Comparison of ENCODE assay signal across 23 cellular contexts in the genomic region with DNA sequence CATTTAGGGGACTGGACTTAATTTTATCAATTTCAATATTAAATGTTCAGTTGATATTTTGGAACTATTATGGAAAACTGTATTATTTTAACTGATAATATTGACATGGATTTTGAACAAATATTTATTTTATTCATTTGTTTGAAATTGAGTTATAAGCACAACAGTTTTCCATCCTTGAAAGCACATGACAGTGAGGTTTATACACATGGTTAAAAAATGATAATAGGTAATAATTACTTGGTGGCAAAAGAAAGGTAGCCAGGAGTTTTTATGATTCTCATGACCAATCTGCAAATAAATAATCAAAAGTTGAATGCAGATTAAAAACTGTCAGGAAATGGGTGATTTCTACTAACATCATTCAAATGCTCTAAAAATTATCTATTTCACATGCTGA.
"Had no signal": no experiment of that assay in that cellular context is flagged by ENCODE, and none has a peak within 500 bp of the region (broad histone marks: within the 10 kb centered on the region; RNA-seq: fewer than 3 reads in every experiment).

No MANE protein-coding gene starts in this region.

- H3K36me3 ChIP-seq: colonic mucosa, esophagus muscularis mucosa, esophagus squamous epithelium, gastrocnemius medialis, gastroesophageal sphincter, heart left ventricle, heart right ventricle had no signal

- H3K27ac ChIP-seq: colonic mucosa, coronary artery, dorsolateral prefrontal cortex, epithelial cell of prostate, esophagus muscularis mucosa, esophagus squamous epithelium, foreskin keratinocyte, gastrocnemius medialis, gastroesophageal sphincter, heart left ventricle, heart right ventricle had no signal

- H3K27me3 ChIP-seq: colonic mucosa, dorsolateral prefrontal cortex, esophagus muscularis mucosa, esophagus squamous epithelium, gastrocnemius medialis, gastroesophageal sphincter, heart left ventricle, heart right ventricle had no signal

- H3K9me3 ChIP-seq: colonic mucosa, esophagus muscularis mucosa, gastrocnemius medialis, gastroesophageal sphincter had no signal

- H3K4me1 ChIP-seq: colonic mucosa, esophagus muscularis mucosa, esophagus squamous epithelium, foreskin keratinocyte, gastrocnemius medialis, gastroesophageal sphincter, heart left ventricle, heart right ventricle had no signal

- DNase-seq: colonic mucosa; cortex of kidney; dorsolateral prefrontal cortex; effector CD4-positive, alpha-beta T cell; effector CD8-positive, alpha-beta T cell; effector memory CD4-positive, alpha-beta T cell; effector memory CD8-positive, alpha-beta T cell; endodermal cell; erythroblast; esophagus squamous epithelium; gastrocnemius medialis; glutamatergic neuron; heart left ventricle; heart right ventricle had no signal

- ATAC-seq: effector memory CD8-positive, alpha-beta T cell; esophagus mucosa; foreskin keratinocyte; gastrocnemius medialis; gastroesophageal sphincter; heart left ventricle; heart right ventricle had no signal

- FAIRE-seq: colon, endometrium, endothelial cell of umbilical vein had no signal

- H3K4me3 ChIP-seq: colonic mucosa, coronary artery, dorsolateral prefrontal cortex, esophagus muscularis mucosa, esophagus squamous epithelium, gastrocnemius medialis, gastroesophageal sphincter, heart left ventricle, heart right ventricle had no signal
